In genomic region chr9:137194909-137195308, GRCh38 we compare ENCODE assay signal across 11 cellular contexts. TPM values are rescaled to one million over a fixed set of nuclear protein-coding genes. Genes with fewer than 3 reads are reported as not detected.
DNase-seq lines count a peak whose midpoint lies in the region; ATAC-seq and TF ChIP-seq lines count a peak whose summit lies in the region.
"Had no signal": no experiment of that assay in that cellular context is flagged by ENCODE, and none has a peak within 500 bp of the region (broad histone marks: within the 10 kb centered on the region; RNA-seq: fewer than 3 reads in every experiment).

No MANE protein-coding gene starts in this region.

- H3K27me3 ChIP-seq in left ventricle myocardium inferior (ENCODE audit: low read depth), result no peaks in the 10 kb centered on the region
- H3K27me3 ChIP-seq in layer of hippocampus (ENCODE audit: control insufficient read depth, insufficient read depth, low read length), result no peaks in the 10 kb centered on the region
- no peaks in the 10 kb centered on the region for H3K27me3 ChIP-seq in CD8-positive, alpha-beta T cell (ENCODE audit: insufficient read depth, low read length)
- H3K27me3 ChIP-seq: esophagus muscularis mucosa, sigmoid colon had no signal

- peaks cover 0 to 21% of the 10 kb centered on the region in 2 donors for H3K4me1 Mint-ChIP-seq in natural killer cell
- H3K4me1 Mint-ChIP-seq in CD8-positive, alpha-beta T cell (ENCODE audit: low read depth), result peaks cover 7% of the 10 kb centered on the region
- peaks cover 9% of the 10 kb centered on the region in 2 donors for H3K4me1 Mint-ChIP-seq in effector memory CD8-positive, alpha-beta T cell (ENCODE audit: low read depth in 2 of 2)

- CTCF ChIA-PET in RWPE1 (lab: Yijun Ruan, JAX), result interaction anchor here (0.9 to 1.2 kb wide), 3 partner anchors 14 to 42 kb away, joined by 3 to 8 read pairs (median 5); no protein-coding TSS in a partner anchor
- CTCF ChIA-PET in CD8-positive, alpha-beta T cell (lab: Charles Lee), result interaction anchor here (1.0 to 1.7 kb wide), 3 partner anchors 18 to 44 kb away, joined by 3 to 4 read pairs (median 4); no protein-coding TSS in a partner anchor

- H3K4me3 ChIP-seq in left ventricle myocardium inferior, result peak overlapping the region; percentile 51
- H3K4me3 ChIP-seq in CD8-positive, alpha-beta T cell (ENCODE audit: low read depth, low read length), result no peak overlapping the region
- H3K4me3 ChIP-seq: esophagus muscularis mucosa, sigmoid colon had no signal

- TF ChIP-seq CTCF in left ventricle myocardium inferior (IDR thresholded peaks at IDR 0.05; ENCODE audit: borderline replicate concordance), result no peak
- no peak for TF ChIP-seq CTCF in RWPE1 (conservative IDR thresholded peaks at IDR 0.05; ENCODE audit: low read depth)
- TF ChIP-seq CTCF in natural killer cell (IDR thresholded peaks at IDR 0.05), result no peak
- TF ChIP-seq CTCF in CD8-positive, alpha-beta T cell (IDR thresholded peaks at IDR 0.05), result no peak

- H3K9me3 ChIP-seq in left ventricle myocardium inferior (replicated peaks), result no peaks in the 10 kb centered on the region
- no peaks in the 10 kb centered on the region for H3K9me3 ChIP-seq in CD8-positive, alpha-beta T cell (ENCODE audit: low read length)
- H3K9me3 ChIP-seq: esophagus muscularis mucosa, sigmoid colon had no signal

- no peak overlapping the region for H3K27ac Mint-ChIP-seq in natural killer cell
- no peak overlapping the region for H3K27ac Mint-ChIP-seq in CD8-positive, alpha-beta T cell
- no peak overlapping the region for H3K27ac Mint-ChIP-seq in effector memory CD8-positive, alpha-beta T cell
- H3K27ac Mint-ChIP-seq: activated CD4-positive, alpha-beta T cell treated with anti-CD3 and anti-CD28 coated beads for 36 hours had no signal

- H3K36me3 ChIP-seq in left ventricle myocardium inferior, result peaks cover 26% of the 10 kb centered on the region
- no peaks in the 10 kb centered on the region for H3K36me3 ChIP-seq in CD8-positive, alpha-beta T cell (ENCODE audit: insufficient read depth, low read length)

- intact Hi-C loops in left ventricle myocardium inferior (cut with micrococcal nuclease), result no loop called here
- intact Hi-C loops in Right ventricle myocardium inferior (cut with DNase I), result no loop called here
- intact Hi-C loops in natural killer cell (cut with micrococcal nuclease), result no loop called here
- intact Hi-C loops in CD8-positive, alpha-beta T cell (cut with DNase I, micrococcal nuclease), result no loop called here

- H3K27ac ChIP-seq in left ventricle myocardium inferior (replicated peaks) (peak overlapping the region; percentile 92), RWPE1 (peak overlapping the region; percentile 99), layer of hippocampus (ENCODE audit: low read depth, low read length) (peak overlapping the region; percentile 100)
- H3K27ac ChIP-seq in CD8-positive, alpha-beta T cell (ENCODE audit: low read depth, low read length), result no peak overlapping the region
- H3K27ac ChIP-seq: esophagus muscularis mucosa, sigmoid colon had no signal

- no peak for DNase-seq in left ventricle myocardium inferior
- DNase-seq in Right ventricle myocardium inferior (ENCODE audit: missing footprints), result no peak
- DNase-seq in RWPE1 (ENCODE audit: low spot score), result no peak
- DNase-seq in natural killer cell, result no peak
- DNase-seq in CD8-positive, alpha-beta T cell, result no peak
- no peak for DNase-seq in effector memory CD8-positive, alpha-beta T cell
- DNase-seq: activated CD4-positive, alpha-beta T cell treated with anti-CD3 and anti-CD28 coated beads for 36 hours; sigmoid colon had no signal

- ATAC-seq in Right ventricle myocardium inferior (no peak), natural killer cell (no peak), GM21576 (IDR thresholded peaks at IDR 0.05; ENCODE audit: unreplicated experiment) (no peak)
- no peak for ATAC-seq in CD8-positive, alpha-beta T cell
- no peak for ATAC-seq in effector memory CD8-positive, alpha-beta T cell (replicated peaks)
- ATAC-seq: activated CD4-positive, alpha-beta T cell treated with anti-CD3 and anti-CD28 coated beads for 36 hours had no signal

- H3K4me3 Mint-ChIP-seq in natural killer cell, result no peak overlapping the region
- H3K4me3 Mint-ChIP-seq in CD8-positive, alpha-beta T cell, result no peak overlapping the region
- no peak overlapping the region for H3K4me3 Mint-ChIP-seq in effector memory CD8-positive, alpha-beta T cell
- H3K4me3 Mint-ChIP-seq: activated CD4-positive, alpha-beta T cell treated with anti-CD3 and anti-CD28 coated beads for 36 hours had no signal

- POLR2A ChIA-PET in RWPE1 (lab: Yijun Ruan, JAX; ENCODE audit: low non-redundant PET), result interaction anchor here (0.7 to 1.3 kb wide), 5 partner anchors 10 to 106 kb away, joined by 3 read pairs; partner anchors contain the start of genes NDOR1, RNF208 and TMEM203
- POLR2A ChIA-PET in CD8-positive, alpha-beta T cell (lab: Charles Lee), result no interaction called here

- no peaks in the 10 kb centered on the region for H3K27me3 Mint-ChIP-seq in natural killer cell (ENCODE audit: low read depth in 2 of 2)
- H3K27me3 Mint-ChIP-seq in CD8-positive, alpha-beta T cell (ENCODE audit: low read depth), result no peaks in the 10 kb centered on the region
- H3K27me3 Mint-ChIP-seq in effector memory CD8-positive, alpha-beta T cell, result no peaks in the 10 kb centered on the region
- H3K27me3 Mint-ChIP-seq: activated CD4-positive, alpha-beta T cell treated with anti-CD3 and anti-CD28 coated beads for 36 hours had no signal

- H3K4me1 ChIP-seq in left ventricle myocardium inferior, result peaks cover 91% of the 10 kb centered on the region
- peaks cover 4% of the 10 kb centered on the region for H3K4me1 ChIP-seq in CD8-positive, alpha-beta T cell (ENCODE audit: insufficient read depth, low read length)

- H3K9me3 Mint-ChIP-seq in natural killer cell, result no peaks in the 10 kb centered on the region
- H3K9me3 Mint-ChIP-seq in CD8-positive, alpha-beta T cell, result no peaks in the 10 kb centered on the region
- no peaks in the 10 kb centered on the region for H3K9me3 Mint-ChIP-seq in effector memory CD8-positive, alpha-beta T cell

- no peaks in the 10 kb centered on the region for H3K36me3 Mint-ChIP-seq in natural killer cell
- peaks cover 8% of the 10 kb centered on the region for H3K36me3 Mint-ChIP-seq in CD8-positive, alpha-beta T cell
- peaks cover 16% of the 10 kb centered on the region for H3K36me3 Mint-ChIP-seq in effector memory CD8-positive, alpha-beta T cell (ENCODE audit: insufficient read depth)

RNA-seq across cellular contexts. Expression of gene TPRN, which starts 5.6 kb away (rescaled TPM):
- total RNA-seq in left ventricle myocardium inferior (18.0 TPM), Right ventricle myocardium inferior (27.9 TPM), natural killer cell (10 to 100 TPM in 1 of 3 donors, 1 to 10 TPM in 2; 8.2 to 10.6 (median 8.4) TPM)
- 1 to 10 TPM; 4.1 to 4.4 TPM for total RNA-seq in CD8-positive, alpha-beta T cell

RNA-seq across cellular contexts. Expression of gene SSNA1, which starts 6.4 kb away (rescaled TPM):
- total RNA-seq in left ventricle myocardium inferior (72.3 TPM), Right ventricle myocardium inferior (70.7 TPM), natural killer cell (10 to 100 TPM; 45.1 to 53.5 (median 52.2) TPM)
- 10 to 100 TPM; 28.8 to 29.6 TPM for total RNA-seq in CD8-positive, alpha-beta T cell

RNA-seq across cellular contexts. Expression of gene ANAPC2, which starts 6.5 kb away (rescaled TPM):
- total RNA-seq in left ventricle myocardium inferior, result 34.7 TPM
- total RNA-seq in Right ventricle myocardium inferior, result 35.0 TPM
- total RNA-seq in natural killer cell, result 100 to 1,000 TPM; 146 to 172 (median 171) TPM
- 100 to 1,000 TPM; 166 to 171 TPM for total RNA-seq in CD8-positive, alpha-beta T cell

RNA-seq across cellular contexts. Expression of gene TMEM203, which starts 10.5 kb away (rescaled TPM):
- 47.6 TPM for total RNA-seq in left ventricle myocardium inferior
- total RNA-seq in Right ventricle myocardium inferior, result 44.6 TPM
- 10 to 100 TPM; 22.1 to 30.5 (median 27.1) TPM for total RNA-seq in natural killer cell
- total RNA-seq in CD8-positive, alpha-beta T cell, result 10 to 100 TPM; 21.4 to 22.6 TPM

RNA-seq across cellular contexts. Expression of gene NDOR1, which starts 10.6 kb away (rescaled TPM):
- total RNA-seq in left ventricle myocardium inferior (6.5 TPM), Right ventricle myocardium inferior (5.9 TPM), natural killer cell (10 to 100 TPM; 31.1 to 36.0 (median 31.9) TPM)
- 10 to 100 TPM; 18.6 to 23.1 TPM for total RNA-seq in CD8-positive, alpha-beta T cell
